In genomic region chr20:53942121-53942816, GRCh38 we compare ENCODE assay signal across 1 cellular context.
TF ChIP-seq lines count a peak whose summit lies in the region.

No MANE protein-coding gene starts in this region.

TF ChIP-seq in GM12878, 131 proteins besides CTCF, POLR2A, EP300 and RAD21 (continued from another document):
- TF ChIP-seq BACH1 (IDR thresholded peaks at IDR 0.05; ENCODE audit: borderline replicate concordance) (no peak), RB1 (IDR thresholded peaks at IDR 0.05; ENCODE audit: borderline replicate concordance) (0 out of 2 replicates have a peak, but pooled peaks have one; percentile 6)
